In genomic region chr22:38700271-38700788, GRCh38 we compare ENCODE assay signal across 8 cellular contexts. TPM values are rescaled to one million over a fixed set of nuclear protein-coding genes. Genes with fewer than 3 reads are reported as not detected.
DNase-seq lines count a peak whose midpoint lies in the region; ATAC-seq and TF ChIP-seq lines count a peak whose summit lies in the region.

No MANE protein-coding gene starts in this region.

- no peaks in the 10 kb centered on the region for H3K36me3 ChIP-seq in SU-DHL-6 (ENCODE audit: low read length)
- no peaks in the 10 kb centered on the region for H3K36me3 ChIP-seq in esophagus muscularis mucosa
- no peaks in the 10 kb centered on the region for H3K36me3 ChIP-seq in naive thymus-derived CD4-positive, alpha-beta T cell (ENCODE audit: control insufficient read depth in 2 of 3, insufficient read depth in 3 of 3, low read length in 3 of 3)

- no peak for TF ChIP-seq EP300 in esophagus muscularis mucosa (IDR thresholded peaks at IDR 0.05)

- no peaks in the 10 kb centered on the region for H3K27me3 Mint-ChIP-seq in naive thymus-derived CD4-positive, alpha-beta T cell

- no peaks in the 10 kb centered on the region for H4K20me1 ChIP-seq in SU-DHL-6 (ENCODE audit: low read depth, low read length)

- intact Hi-C loops in esophagus muscularis mucosa (cut with DNase I), result no loop called here
- intact Hi-C loops in naive thymus-derived CD4-positive, alpha-beta T cell (cut with micrococcal nuclease), result loop anchor here (1.0 to 10.0 kb wide), 9 partner anchors 19 to 1093 kb away; partner anchors contain the start of genes CBX7 (in 2 of the 2), APOBEC3B (in 1 of the 2), CBY1 (in 1 of the 2) and FAM227A (in 1 of the 2)

- H3K4me3 ChIP-seq in HFF-Myc (replicated peaks; ENCODE audit: low read depth, low read length) (peak overlapping the region; percentile 82), SU-DHL-6 (ENCODE audit: insufficient read depth, low read length, poor library complexity, severe bottlenecking) (peak overlapping the region; percentile 89), esophagus muscularis mucosa (peak overlapping the region; percentile 71 to 95 (median 84))
- peak overlapping the region; percentile 62 for H3K4me3 ChIP-seq in naive thymus-derived CD4-positive, alpha-beta T cell (ENCODE audit: low read length)

- H3K9me2 ChIP-seq in SU-DHL-6 (replicated peaks; ENCODE audit: insufficient read depth, low read length), result no peaks in the 10 kb centered on the region

- H3K27ac Mint-ChIP-seq in naive thymus-derived CD4-positive, alpha-beta T cell, result peak overlapping the region; percentile 78 to 100 (median 99)

- POLR2A ChIA-PET in naive thymus-derived CD4-positive, alpha-beta T cell (lab: Charles Lee), result interaction anchor here (0.6 to 4.4 kb wide), 6 partner anchors 19 to 1417 kb away, joined by 3 to 32 read pairs (median 3); partner anchors contain the start of genes CBY1, FAM227A and TOMM22

- no peaks in the 10 kb centered on the region for H3K9me3 Mint-ChIP-seq in naive thymus-derived CD4-positive, alpha-beta T cell

- peaks cover 8% of the 10 kb centered on the region; the same call in 1 of the 2 replicates for H3F3A ChIP-seq in SU-DHL-6 (ENCODE audit: insufficient read depth)

- no peaks in the 10 kb centered on the region for H3K9me3 ChIP-seq in SU-DHL-6 (ENCODE audit: insufficient read depth, low read length)
- H3K9me3 ChIP-seq in esophagus muscularis mucosa, result no peaks in the 10 kb centered on the region
- H3K9me3 ChIP-seq in naive thymus-derived CD4-positive, alpha-beta T cell (ENCODE audit: control insufficient read depth in 2 of 3, low read length in 3 of 3), result no peaks in the 10 kb centered on the region

- H3K9ac ChIP-seq in SU-DHL-6 (ENCODE audit: low read length), result peak overlapping the region; percentile 98

- H3K79me2 ChIP-seq in SU-DHL-6 (ENCODE audit: insufficient read depth, low read length), result peaks cover 44% of the 10 kb centered on the region

- H3K27ac ChIP-seq in SU-DHL-6 (ENCODE audit: low read depth, low read length) (peak overlapping the region; percentile 73), esophagus muscularis mucosa (replicated peaks in 1 of 4) (peak overlapping the region; percentile 96 to 99 (median 98))
- H3K27ac ChIP-seq in naive thymus-derived CD4-positive, alpha-beta T cell (ENCODE audit: low read depth, low read length), result peak overlapping the region; percentile 100

- peaks cover 49 to 67% (median 61%) of the 10 kb centered on the region in 4 donors for H3K4me1 ChIP-seq in esophagus muscularis mucosa
- peaks cover 38 to 47% of the 10 kb centered on the region in 2 donors for H3K4me1 ChIP-seq in naive thymus-derived CD4-positive, alpha-beta T cell (ENCODE audit: control insufficient read depth in 2 of 2, insufficient read depth in 2 of 2, low read length in 2 of 2)

- peaks cover 0 to 25% (median 0%) of the 10 kb centered on the region in 5 donors for H3K36me3 Mint-ChIP-seq in naive thymus-derived CD4-positive, alpha-beta T cell

- CTCF ChIA-PET in naive thymus-derived CD4-positive, alpha-beta T cell (lab: Charles Lee), result interaction anchor here (4.1 kb wide), 1 partner anchor 18 kb away, joined by 22 read pairs; the partner anchor contains the start of gene TOMM22

- TF ChIP-seq POLR2A in esophagus muscularis mucosa (IDR thresholded peaks at IDR 0.05; ENCODE audit: low read depth), result no peak

- peak overlapping the region; percentile 78 for H2AFZ ChIP-seq in SU-DHL-6 (ENCODE audit: low read depth, low read length, severe bottlenecking)

- WGBS in esophagus muscularis mucosa, result 0% methylated on average over 28 of the region's 57 CpGs

- no peak for ATAC-seq in naive thymus-derived CD4-positive, alpha-beta T cell
- no peak for ATAC-seq in HG02610 (IDR thresholded peaks at IDR 0.05; ENCODE audit: unreplicated experiment)

- DNase-seq in EL (peak; percentile 76), HFF-Myc (ENCODE audit: extremely low read depth, low read depth) (no peak), esophagus muscularis mucosa (ENCODE audit: extremely low spot score) (peak; percentile 92), HuH-7.5 (ENCODE audit: low spot score) (no peak), NCI-H526 treated with DMSO at 0.1 percent for 48 hours (lab: John Stamatoyannopoulos, UW) (no peak)
- peak in 4 of 9 donors; percentile 30 to 41 (median 39) for DNase-seq in naive thymus-derived CD4-positive, alpha-beta T cell

- peak overlapping the region; percentile 89 to 98 (median 92) for H3K4me3 Mint-ChIP-seq in naive thymus-derived CD4-positive, alpha-beta T cell

- peaks cover 34 to 63% (median 59%) of the 10 kb centered on the region in 7 donors for H3K4me1 Mint-ChIP-seq in naive thymus-derived CD4-positive, alpha-beta T cell

- H3K4me2 ChIP-seq in SU-DHL-6 (ENCODE audit: low read depth, low read length, poor library complexity, severe bottlenecking), result peak overlapping the region; percentile 100

- H3K27me3 ChIP-seq in SU-DHL-6 (ENCODE audit: low read length) (no peaks in the 10 kb centered on the region), esophagus muscularis mucosa (no peaks in the 10 kb centered on the region)
- no peaks in the 10 kb centered on the region for H3K27me3 ChIP-seq in naive thymus-derived CD4-positive, alpha-beta T cell (ENCODE audit: control insufficient read depth in 2 of 2, insufficient read depth in 2 of 2, low read length in 2 of 2)

- no peak for TF ChIP-seq CTCF in HFF-Myc (IDR thresholded peaks at IDR 0.05; ENCODE audit: low read depth, low read length, missing control alignments)
- TF ChIP-seq CTCF in SU-DHL-6 (IDR thresholded peaks at IDR 0.05; ENCODE audit: insufficient read depth, low read length, poor library complexity, severe bottlenecking), result no peak
- no peak for TF ChIP-seq CTCF in esophagus muscularis mucosa (IDR thresholded peaks at IDR 0.05)

RNA-seq across cellular contexts. Expression of gene JOSD1, which starts 0.4 kb away (rescaled TPM):
- total RNA-seq in esophagus muscularis mucosa, result 10 to 100 TPM; 49.4 to 76.9 (median 59.4) TPM
- total RNA-seq in naive thymus-derived CD4-positive, alpha-beta T cell, result 100 to 1,000 TPM in 2 of 5 experiments, 10 to 100 TPM in 3; 60.6 to 175 (median 74.9) TPM
- 1 to 10 TPM; 7.4 to 8.1 TPM for polyA plus RNA-seq in naive thymus-derived CD4-positive, alpha-beta T cell

RNA-seq across cellular contexts. Expression of gene GTPBP1, which starts 5.4 kb away (rescaled TPM):
- total RNA-seq in esophagus muscularis mucosa, result 10 to 100 TPM; 35.7 to 62.5 (median 50.6) TPM
- 100 to 1,000 TPM in 2 of 5 experiments, 10 to 100 TPM in 3; 79.1 to 209 (median 91.9) TPM for total RNA-seq in naive thymus-derived CD4-positive, alpha-beta T cell
- 10 to 100 TPM; 16.9 to 32.8 TPM for polyA plus RNA-seq in naive thymus-derived CD4-positive, alpha-beta T cell

RNA-seq across cellular contexts. Expression of gene TOMM22, which starts 18.6 kb away (rescaled TPM):
- 10 to 100 TPM; 25.7 to 36.8 (median 32.2) TPM for total RNA-seq in esophagus muscularis mucosa
- total RNA-seq in naive thymus-derived CD4-positive, alpha-beta T cell, result 10 to 100 TPM; 45.0 to 92.4 (median 50.6) TPM
- polyA plus RNA-seq in naive thymus-derived CD4-positive, alpha-beta T cell, result 10 to 100 TPM; 47.3 to 53.1 TPM

RNA-seq across cellular contexts. Expression of gene CBY1, which starts 43.9 kb away (rescaled TPM):
- total RNA-seq in esophagus muscularis mucosa, result 10 to 100 TPM; 25.2 to 36.9 (median 33.9) TPM
- 10 to 100 TPM; 12.2 to 39.9 (median 15.2) TPM for total RNA-seq in naive thymus-derived CD4-positive, alpha-beta T cell
- 10 to 100 TPM in 1 of 2 donors, 1 to 10 TPM in 1; 8.1 to 11.2 TPM for polyA plus RNA-seq in naive thymus-derived CD4-positive, alpha-beta T cell

RNA-seq across cellular contexts. Expression of gene FAM227A, which starts 44.1 kb away (rescaled TPM):
- total RNA-seq in esophagus muscularis mucosa, result 1 to 10 TPM in 1 of 4 donors, under 1 TPM in 3; 0.33 to 2.9 (median 0.86) TPM
- total RNA-seq in naive thymus-derived CD4-positive, alpha-beta T cell, result 1 to 10 TPM in 1 of 5 experiments, under 1 TPM in 3, not detected in 1; 0.05 to 1.0 (median 0.30) TPM
- not detected for polyA plus RNA-seq in naive thymus-derived CD4-positive, alpha-beta T cell

Comparison
In these comparisons a context has a peak if more than half of its experiments do, and no peak if none do; other contexts are left out.
1. DNase-seq: peak in EL (single experiment) and esophagus muscularis mucosa (single experiment); none in HFF-Myc (single experiment), HuH-7.5 (single experiment) and NCI-H526 treated with DMSO at 0.1 percent for 48 hours (single experiment).
2. Peak in every context shown above with its lines, with median percentiles within 50 percentile points of each other: H3K4me3 ChIP-seq and H3K27ac ChIP-seq.